In genomic region chr6:139449611-139450000, GRCh38 we compare ENCODE assay signal across 16 cellular contexts.
DNase-seq lines count a peak whose midpoint lies in the region; ATAC-seq, FAIRE-seq and TF ChIP-seq lines count a peak whose summit lies in the region.
"Had no signal": no experiment of that assay in that cellular context is flagged by ENCODE, and none has a peak within 500 bp of the region (broad histone marks: within the 10 kb centered on the region; RNA-seq: fewer than 3 reads in every experiment).

No MANE protein-coding gene starts in this region.

- H4K20me1 ChIP-seq in H1 (replicated peaks in 1 of 2; ENCODE audit: control insufficient read depth in 1 of 2, insufficient read depth in 2 of 2, low read length in 2 of 2) (no peaks in the 10 kb centered on the region), HepG2 (ENCODE audit: insufficient read depth, low read length) (no peaks in the 10 kb centered on the region)

- no peak overlapping the region for H2BK20ac ChIP-seq in H1 (ENCODE audit: low read length)

- TF ChIP-seq POLR2A in H1 (IDR thresholded peaks at IDR 0.05; ENCODE audit: control extremely low read depth in 1 of 2, low read depth in 2 of 2, low read length in 2 of 2) (no peak), HepG2 (IDR thresholded peaks at IDR 0.05; ENCODE audit: insufficient read depth in 1 of 2, low read depth in 2 of 2, low read length in 2 of 2) (no peak)

- H3K36me3 ChIP-seq in H1 (ENCODE audit: control insufficient read depth in 2 of 4, insufficient read depth in 4 of 4, low read length in 3 of 4): no peaks in the 10 kb centered on the region
- H3K36me3 ChIP-seq in HepG2 (replicated peaks in 1 of 2; ENCODE audit: control insufficient read depth in 1 of 2, insufficient read depth in 2 of 2, low read length in 2 of 2): no peaks in the 10 kb centered on the region
- H3K36me3 ChIP-seq: ascending aorta, tibial nerve had no signal

- no peak overlapping the region for H3K56ac ChIP-seq in H1 (replicated peaks; ENCODE audit: insufficient read length, low read depth, low read length)

- no peak overlapping the region for H4K5ac ChIP-seq in H1 (ENCODE audit: insufficient read length, low read depth, low read length)

- H3K4me1 ChIP-seq in H1 (replicated peaks in 1 of 4; ENCODE audit: control insufficient read depth in 3 of 4, insufficient read depth in 4 of 4, low read length in 3 of 4): peaks cover 0 to 2% (median 0%) of the 10 kb centered on the region in 4 experiments; a peak in 2 of 7 replicates
- H3K4me1 ChIP-seq in HepG2 (ENCODE audit: insufficient read depth, low read length): no peaks in the 10 kb centered on the region
- peaks cover 29% of the 10 kb centered on the region for H3K4me1 ChIP-seq in foreskin keratinocyte
- H3K4me1 ChIP-seq: ascending aorta had no signal

- CTCF ChIA-PET in H1 (lab: Charles Lee; ENCODE audit: partially characterized antibody): no interaction called here
- CTCF ChIA-PET in HepG2 (lab: Yijun Ruan, JAX; ENCODE audit: low intra/inter-chr PET ratio, low total read pairs): no interaction called here

- no peak overlapping the region for H2AK5ac ChIP-seq in H1 (ENCODE audit: low read depth, low read length)

- no peak overlapping the region for H2BK15ac ChIP-seq in H1 (ENCODE audit: low read length)

- no peak for TF ChIP-seq EP300 in H1 (IDR thresholded peaks at IDR 0.05; ENCODE audit: borderline replicate concordance in 1 of 2, low read depth in 2 of 2, low read length in 2 of 2)
- no peak for TF ChIP-seq EP300 in HepG2 (IDR thresholded peaks at IDR 0.05; ENCODE audit: low read depth in 2 of 2, low read length in 2 of 2)
- no peak for TF ChIP-seq EP300 in HepG2 (CRISPR knock-in tag; IDR thresholded peaks at IDR 0.05; ENCODE audit: borderline replicate concordance)

- no peak overlapping the region for H4K91ac ChIP-seq in H1 (replicated peaks; ENCODE audit: insufficient read length, low read length)

- H3K4ac ChIP-seq in H1 (replicated peaks; ENCODE audit: insufficient read length, low read depth, low read length): no peak overlapping the region

- no peak for FAIRE-seq in H1 (lab: Jason Lieb, UNC)
- no peak for FAIRE-seq in HepG2 (lab: Jason Lieb, UNC)

- H3K79me2 ChIP-seq in H1 (ENCODE audit: control insufficient read depth in 1 of 2, insufficient read depth in 2 of 2, low read length in 2 of 2) (no peaks in the 10 kb centered on the region), HepG2 (ENCODE audit: insufficient read depth, low read length) (no peaks in the 10 kb centered on the region)

- TF ChIP-seq RAD21 in H1 (IDR thresholded peaks at IDR 0.05 in 1 of 2, conservative IDR thresholded peaks at IDR 0.05 in 1 of 2; ENCODE audit: low read depth in 2 of 2, low read length in 2 of 2) (no peak), HepG2 (CRISPR knock-in tag; IDR thresholded peaks at IDR 0.05) (no peak)

- no peak overlapping the region for H3K23ac ChIP-seq in H1 (ENCODE audit: insufficient read length)

- no peaks in the 10 kb centered on the region for H3K79me1 ChIP-seq in H1 (ENCODE audit: low read depth, low read length)

- H3K27ac ChIP-seq in H1 (ENCODE audit: low read depth, low read length) (no peak overlapping the region), HepG2 (ENCODE audit: extremely low read length, insufficient read depth, low read length) (no peak overlapping the region), foreskin keratinocyte (no peak overlapping the region)
- H3K27ac ChIP-seq: ascending aorta, tibial nerve had no signal

- intact Hi-C loops in HepG2 (cut with micrococcal nuclease; ENCODE audit: unreplicated experiment): no loop called here

- H2BK12ac ChIP-seq in H1 (ENCODE audit: low read depth, low read length): no peak overlapping the region

- in situ Hi-C loops in HepG2 (cut with HindIII; ENCODE audit: extremely low pct_ligation_motif_present, low pct_unique_long_range_greater_than_20kb): no loop called here

- peak; percentile 15 for DNase-seq in AG08396 (ENCODE audit: low spot score)
- peak; percentile 8 for DNase-seq in NCI-H226
- DNase-seq in H1 (ENCODE audit: low read depth in 1 of 2, low spot score in 2 of 2): no peak
- DNase-seq in HepG2 (ENCODE audit: low spot score): no peak
- DNase-seq in foreskin keratinocyte: no peak
- DNase-seq in H4 (ENCODE audit: low spot score): no peak
- DNase-seq in NCI-H187 (lab: John Stamatoyannopoulos, UW): no peak
- no peak for DNase-seq in AG08395 (ENCODE audit: low spot score)
- DNase-seq: ACHN; activated CD4-positive, alpha-beta memory T cell treated with anti-CD3 and anti-CD28 coated beads, Interleukin-2, amount 10 ng/mL, durations not matched to agents 7 days and 5 days; Caco-2; effector memory CD8-positive, alpha-beta T cell; NCI-H1048; stimulated activated CD4-positive, alpha-beta T cell treated with anti-CD3 and anti-CD28 coated beads, Interleukin-15, amount 100 ng/mL, for 24 hours had no signal

- no peak overlapping the region for H4K8ac ChIP-seq in H1 (ENCODE audit: extremely low read depth, insufficient read depth, low read length)

- TF ChIP-seq CTCF in H1 (IDR thresholded peaks at IDR 0.05; ENCODE audit: control extremely low read depth in 1 of 3, insufficient read depth in 1 of 3, low read depth in 1 of 3, low read length in 3 of 3) (no peak), HepG2 (CRISPR knock-in tag; IDR thresholded peaks at IDR 0.05) (no peak), foreskin keratinocyte (conservative IDR thresholded peaks at IDR 0.05) (no peak)

- no peaks in the 10 kb centered on the region for H3K23me2 ChIP-seq in H1 (ENCODE audit: low read depth, low read length)

- H3K27me3 ChIP-seq in H1 (replicated peaks in 1 of 4; ENCODE audit: control insufficient read depth in 3 of 4, extremely low read depth in 1 of 4, insufficient read depth in 3 of 4, low read length in 3 of 4): no peaks in the 10 kb centered on the region
- H3K27me3 ChIP-seq in HepG2 (ENCODE audit: control insufficient read depth in 1 of 2, insufficient read depth in 2 of 2, low read length in 2 of 2): no peaks in the 10 kb centered on the region
- H3K27me3 ChIP-seq in foreskin keratinocyte: no peaks in the 10 kb centered on the region
- H3K27me3 ChIP-seq: ascending aorta, tibial nerve had no signal

- H2BK5ac ChIP-seq in H1 (ENCODE audit: low read depth, low read length): no peak overlapping the region

- ATAC-seq in HepG2 (no peak), foreskin keratinocyte (no peak)
- ATAC-seq: effector memory CD8-positive, alpha-beta T cell had no signal

- no TSS peak for BruUV-seq in HepG2 (replicated peaks; lab: Mats Ljungman, UMichigan)

- H3K4me3 ChIP-seq in H1 (ENCODE audit: extremely low read depth in 1 of 4, insufficient read depth in 2 of 4, low read depth in 3 of 4, low read length in 4 of 4) (no peak overlapping the region), HepG2 (replicated peaks in 1 of 3; ENCODE audit: insufficient read depth in 1 of 3, low read depth in 2 of 3, low read length in 3 of 3) (no peak overlapping the region)
- H3K4me3 ChIP-seq: ascending aorta, tibial nerve had no signal

- no peaks in the 10 kb centered on the region for H3K9me3 ChIP-seq in H1 (ENCODE audit: insufficient read depth in 2 of 2, low read depth in 1 of 2, low read length in 1 of 2)
- H3K9me3 ChIP-seq in HepG2 (ENCODE audit: low read length): no peaks in the 10 kb centered on the region
- H3K9me3 ChIP-seq: ascending aorta, Caco-2, tibial nerve had no signal

- no peak overlapping the region for H3K4me2 ChIP-seq in H1 (ENCODE audit: insufficient read depth in 1 of 2, low read depth in 2 of 2, low read length in 2 of 2)
- H3K4me2 ChIP-seq in HepG2 (ENCODE audit: low read depth, low read length): no peak overlapping the region

- H3K14ac ChIP-seq in H1 (ENCODE audit: insufficient read length): no peak overlapping the region

- no peak overlapping the region for H3K9ac ChIP-seq in H1 (replicated peaks in 1 of 4; ENCODE audit: extremely low read depth in 1 of 4, low read depth in 3 of 4, low read length in 3 of 4)
- no peak overlapping the region for H3K9ac ChIP-seq in HepG2 (ENCODE audit: insufficient read depth, low read depth, low read length)

- POLR2A ChIA-PET in H1 (lab: Charles Lee; ENCODE audit: partially characterized antibody) (no interaction called here), HepG2 (lab: Yijun Ruan, JAX) (no interaction called here)

- H2BK120ac ChIP-seq in H1 (replicated peaks; ENCODE audit: low read depth, low read length): no peak overlapping the region

- no peak overlapping the region for H2AFZ ChIP-seq in H1 (ENCODE audit: low read length)
- no peak overlapping the region for H2AFZ ChIP-seq in HepG2 (ENCODE audit: low read length)

- H3K18ac ChIP-seq in H1 (ENCODE audit: extremely low read depth, low read length): no peak overlapping the region

TF ChIP-seq in H1, 55 proteins besides CTCF, POLR2A, EP300 and RAD21:
- no peak for TF ChIP-seq JUN (IDR thresholded peaks at IDR 0.05; ENCODE audit: low read depth, low read length)
- TF ChIP-seq SIX5 (IDR thresholded peaks at IDR 0.05; ENCODE audit: low read depth, low read length): no peak
- no peak for TF ChIP-seq SIN3A (conservative IDR thresholded peaks at IDR 0.05 in 1 of 2, IDR thresholded peaks at IDR 0.05 in 1 of 2; ENCODE audit: low read depth in 1 of 2, low read length in 2 of 2)
- peak; percentile 94 for TF ChIP-seq BACH1 (IDR thresholded peaks at IDR 0.05; ENCODE audit: low read length)
- no peak for TF ChIP-seq TBP (IDR thresholded peaks at IDR 0.05; ENCODE audit: low read depth, low read length)
- TF ChIP-seq CEBPB (IDR thresholded peaks at IDR 0.05; ENCODE audit: low read depth, low read length): no peak
- TF ChIP-seq CBX8 (IDR thresholded peaks at IDR 0.05; ENCODE audit: borderline replicate concordance, low read depth, low read length): no peak
- peak; percentile 95 for TF ChIP-seq MAFK (IDR thresholded peaks at IDR 0.05; ENCODE audit: low read depth, low read length)
- TF ChIP-seq CBX5 (IDR thresholded peaks at IDR 0.05; ENCODE audit: low read depth, low read length): no peak

TF ChIP-seq in HepG2, 621 proteins besides CTCF, POLR2A, EP300 and RAD21 (continues in another document):
- TF ChIP-seq MAFK (conservative IDR thresholded peaks at IDR 0.05 in 1 of 2, IDR thresholded peaks at IDR 0.05 in 1 of 2; ENCODE audit: low read length in 2 of 2) (peak; percentile 90 to 96), MAFF (IDR thresholded peaks at IDR 0.05; ENCODE audit: low read depth, low read length) (peak; percentile 90), ZNF737 (CRISPR knock-in tag; IDR thresholded peaks at IDR 0.05; ENCODE audit: borderline replicate concordance) (no peak)

Comparison
In these comparisons a context has a peak if more than half of its experiments do, and no peak if none do; other contexts are left out.
1. DNase-seq: peak in AG08396 (single experiment) and NCI-H226 (single experiment); none in H1 (0 of 2), HepG2 (single experiment), foreskin keratinocyte (0 of 2), H4 (single experiment), NCI-H187 (0 of 2) and AG08395 (single experiment).